10 cellular contexts compared by ENCODE assay signal in genomic region chr1:224623310-224623714, GRCh38. TPM values are rescaled to one million over a fixed set of nuclear protein-coding genes. Genes with fewer than 3 reads are reported as not detected.
DNase-seq lines count a peak whose midpoint lies in the region; ATAC-seq, FAIRE-seq and TF ChIP-seq lines count a peak whose summit lies in the region.
"Had no signal": no experiment of that assay in that cellular context is flagged by ENCODE, and none has a peak within 500 bp of the region (broad histone marks: within the 10 kb centered on the region; RNA-seq: fewer than 3 reads in every experiment).

No MANE protein-coding gene starts in this region.

- intact Hi-C loops in CD4-positive, alpha-beta memory T cell (cut with micrococcal nuclease) = loop anchor here (5.0 kb wide), 3 partner anchors 46 to 441 kb away; partner anchors contain the start of genes DEGS1 and WDR26
- intact Hi-C loops in adrenal gland (cut with DNase I) = no loop called here

- CTCF ChIA-PET in CD4-positive, alpha-beta memory T cell (lab: Charles Lee; ENCODE audit: partially characterized antibody) = interaction anchor here (1.0 to 2.6 kb wide), 4 partner anchors 17 to 109 kb away, joined by 3 to 13 read pairs (median 4); no protein-coding TSS in a partner anchor

- peak overlapping the region; percentile 34 for H3K4me2 ChIP-seq in keratinocyte (ENCODE audit: control insufficient read depth, extremely low read depth, insufficient read depth, low read depth, low read length)

- H3K36me3 Mint-ChIP-seq in CD4-positive, alpha-beta memory T cell = peaks cover 0 to 4% of the 10 kb centered on the region in 2 donors
- H3K36me3 Mint-ChIP-seq in activated T-cell treated with anti-CD3 and anti-CD28 coated beads, Interleukin-2, amount 50 U/mL, for 72 hours (ENCODE audit: insufficient read depth in 2 of 2) = peaks cover 8 to 11% of the 10 kb centered on the region in 2 donors

- H3K27ac Mint-ChIP-seq in CD4-positive, alpha-beta memory T cell = peak overlapping the region; percentile 88 to 99 (median 98)
- peak overlapping the region; percentile 74 for H3K27ac Mint-ChIP-seq in activated T-cell treated with anti-CD3 and anti-CD28 coated beads, Interleukin-2, amount 50 U/mL, for 72 hours

- POLR2A ChIA-PET in CD4-positive, alpha-beta memory T cell (lab: Charles Lee; ENCODE audit: partially characterized antibody) = interaction anchor here (0.8 to 1.7 kb wide), 7 partner anchors 9 to 189 kb away, joined by 3 to 7 read pairs (median 4); partner anchors contain the start of gene WDR26

- TF ChIP-seq CTCF in keratinocyte (optimal IDR thresholded peaks at IDR 0.05 in 1 of 3, IDR thresholded peaks at IDR 0.05 in 1 of 3, conservative IDR thresholded peaks at IDR 0.05 in 1 of 3; ENCODE audit: extremely low read depth in 1 of 3, insufficient read depth in 2 of 3, low read length in 3 of 3) (no peak), adrenal gland (IDR thresholded peaks at IDR 0.05) (no peak)

- H3K4me3 Mint-ChIP-seq in CD4-positive, alpha-beta memory T cell = peak overlapping the region in 7 of 8 donors; percentile 63 to 91 (median 83)
- peak overlapping the region; percentile 70 to 84 for H3K4me3 Mint-ChIP-seq in activated T-cell treated with anti-CD3 and anti-CD28 coated beads, Interleukin-2, amount 50 U/mL, for 72 hours

- H3K4me1 Mint-ChIP-seq in CD4-positive, alpha-beta memory T cell = peaks cover 28 to 62% (median 41%) of the 10 kb centered on the region in 4 donors
- H3K4me1 Mint-ChIP-seq in activated T-cell treated with anti-CD3 and anti-CD28 coated beads, Interleukin-2, amount 50 U/mL, for 72 hours (ENCODE audit: low read depth) = peaks cover 37% of the 10 kb centered on the region

- ATAC-seq in activated T-cell treated with anti-CD3 and anti-CD28 coated beads, Interleukin-2, amount 50 U/mL, for 72 hours (replicated peaks in 1 of 2) = peak; percentile 50 to 69

- H3K27me3 ChIP-seq in CD4-positive, alpha-beta memory T cell (ENCODE audit: insufficient read depth, low read length) = peaks cover 5% of the 10 kb centered on the region
- H3K27me3 ChIP-seq in keratinocyte (ENCODE audit: control insufficient read depth, extremely low read depth, insufficient read depth, low read length) (peaks cover 24% of the 10 kb centered on the region), adrenal gland (no peaks in the 10 kb centered on the region)

- peak overlapping the region in 1 of 2 donors; percentile 16 for H3K4me3 ChIP-seq in CD4-positive, alpha-beta memory T cell (ENCODE audit: low read length in 2 of 2)
- H3K4me3 ChIP-seq in keratinocyte (ENCODE audit: control insufficient read depth in 2 of 3, extremely low read depth in 1 of 3, insufficient read depth in 2 of 3, low read depth in 1 of 3, low read length in 3 of 3) (no peak overlapping the region), adrenal gland (no peak overlapping the region)
- H3K4me3 ChIP-seq: breast epithelium had no signal

- dilution Hi-C loops in keratinocyte (cut with MboI; ENCODE audit: extremely low pct_ligation_motif_present, low sequenced_read_pairs) = no loop called here

- no peaks in the 10 kb centered on the region for H3K79me2 ChIP-seq in keratinocyte (ENCODE audit: control insufficient read depth, insufficient read depth, low read length)
- H3K79me2 ChIP-seq: parathyroid adenoma had no signal

- no peaks in the 10 kb centered on the region for H4K20me1 ChIP-seq in keratinocyte (ENCODE audit: control insufficient read depth, extremely low read depth, insufficient read depth, low read length)

- H2AFZ ChIP-seq in keratinocyte (ENCODE audit: control insufficient read depth, low read length) = no peak overlapping the region
- H2AFZ ChIP-seq: parathyroid adenoma had no signal

- 69 to 81% (median 75%) methylated on average over 5 of the region's 5 CpGs for WGBS in adrenal gland, 4 donors

- H3K9me3 ChIP-seq in CD4-positive, alpha-beta memory T cell (ENCODE audit: control insufficient read depth in 1 of 2, low read length in 2 of 2) = no peaks in the 10 kb centered on the region
- H3K9me3 ChIP-seq in keratinocyte (ENCODE audit: control insufficient read depth, low read depth, low read length) (no peaks in the 10 kb centered on the region), adrenal gland (replicated peaks in 1 of 3) (no peaks in the 10 kb centered on the region)
- H3K9me3 ChIP-seq: breast epithelium had no signal

- peaks cover 20 to 31% of the 10 kb centered on the region in 2 donors for H3K27me3 Mint-ChIP-seq in CD4-positive, alpha-beta memory T cell
- peaks cover 40% of the 10 kb centered on the region for H3K27me3 Mint-ChIP-seq in activated T-cell treated with anti-CD3 and anti-CD28 coated beads, Interleukin-2, amount 50 U/mL, for 72 hours (ENCODE audit: low read depth)

- no peak overlapping the region for H3K9ac ChIP-seq in keratinocyte (ENCODE audit: control insufficient read depth, extremely low read depth, insufficient read depth, low read length)
- H3K9ac ChIP-seq: parathyroid adenoma had no signal

- no peaks in the 10 kb centered on the region for H3K36me3 ChIP-seq in CD4-positive, alpha-beta memory T cell (ENCODE audit: insufficient read depth, low read length)
- H3K36me3 ChIP-seq in keratinocyte (ENCODE audit: control insufficient read depth in 2 of 2, extremely low read depth in 1 of 2, insufficient read depth in 2 of 2, low read length in 2 of 2) (no peaks in the 10 kb centered on the region), adrenal gland (replicated peaks in 1 of 2) (no peaks in the 10 kb centered on the region)
- H3K36me3 ChIP-seq: breast epithelium had no signal

- no peak for TF ChIP-seq POLR2A in adrenal gland (IDR thresholded peaks at IDR 0.05)

- H3K4me1 ChIP-seq in CD4-positive, alpha-beta memory T cell (ENCODE audit: insufficient read depth, low read length) = peaks cover 40% of the 10 kb centered on the region
- H3K4me1 ChIP-seq in keratinocyte (ENCODE audit: control insufficient read depth, extremely low read depth, insufficient read depth, low read length) (peaks cover 14% of the 10 kb centered on the region), adrenal gland (replicated peaks in 1 of 2) (no peaks in the 10 kb centered on the region)
- H3K4me1 ChIP-seq: breast epithelium, parathyroid adenoma had no signal

- DNase-seq in CD4-positive, alpha-beta memory T cell = no peak
- peak; percentile 43 for DNase-seq in HS-27A (ENCODE audit: low read depth)
- DNase-seq in activated T-cell treated with anti-CD3 and anti-CD28 coated beads, Interleukin-2, amount 50 U/mL, for 72 hours = peak; percentile 28 to 45
- no peak for DNase-seq in keratinocyte (ENCODE audit: low read depth, low spot score)
- no peak for DNase-seq in GDM1 (lab: John Stamatoyannopoulos, UW)
- DNase-seq in adrenal gland = no peak
- DNase-seq in C1 segment of cervical spinal cord (lab: John Stamatoyannopoulos, UW) = no peak
- DNase-seq in pons (ENCODE audit: low spot score) = no peak

- no peaks in the 10 kb centered on the region for H3K9me1 ChIP-seq in keratinocyte (ENCODE audit: control insufficient read depth, extremely low read depth, insufficient read depth, low read length)

- no peak for FAIRE-seq in keratinocyte (lab: Jason Lieb, UNC)

- H3K27ac ChIP-seq in CD4-positive, alpha-beta memory T cell (ENCODE audit: low read depth, low read length) = peak overlapping the region; percentile 59
- H3K27ac ChIP-seq in keratinocyte (ENCODE audit: control insufficient read depth, insufficient read depth, low read length) (no peak overlapping the region), adrenal gland (no peak overlapping the region)
- H3K27ac ChIP-seq: breast epithelium, parathyroid adenoma had no signal

- H3K9me3 Mint-ChIP-seq in CD4-positive, alpha-beta memory T cell = peaks cover 0 to 12% (median 11%) of the 10 kb centered on the region in 8 donors
- peaks cover 5 to 7% of the 10 kb centered on the region in 2 donors for H3K9me3 Mint-ChIP-seq in activated T-cell treated with anti-CD3 and anti-CD28 coated beads, Interleukin-2, amount 50 U/mL, for 72 hours

RNA-seq across cellular contexts. Expression of gene CNIH3, which starts 7.2 kb away (rescaled TPM):
- 1 to 10 TPM; 1.8 to 2.5 TPM for total RNA-seq in CD4-positive, alpha-beta memory T cell
- polyA plus RNA-seq in CD4-positive, alpha-beta memory T cell = 1 to 10 TPM in 1 of 2 donors, under 1 TPM in 1; 0.40 to 1.9 TPM
- total RNA-seq in activated T-cell treated with anti-CD3 and anti-CD28 coated beads, Interleukin-2, amount 50 U/mL, for 72 hours = 1 to 10 TPM in 1 of 2 donors, under 1 TPM in 1; 0.62 to 1.4 TPM
- polyA plus RNA-seq in keratinocyte (0.71 to 1.5 TPM (median 0.81 TPM) in 3 replicates), adrenal gland (1 to 10 TPM; 1.4 to 2.1 (median 1.5) TPM)
- polyA plus RNA-seq in keratinocyte (2011; ENCODE audit: low read depth) = not detected
- polyA plus RNA-seq in keratinocyte (2011; cell fraction: cytosol; rRNA removed) = 0.57 and 0.65 TPM in 2 replicates
- polyA plus RNA-seq in keratinocyte (2011; cell fraction: nucleus; rRNA removed) = 0.70 and 0.88 TPM in 2 replicates
- polyA plus RNA-seq in keratinocyte (2012; ENCODE audit: low replicate concordance) = 1.2 and 1.5 TPM in 2 replicates
- polyA minus RNA-seq in keratinocyte = 1.7 to 4.0 TPM (median 2.6 TPM) in 3 replicates
- not detected for polyA minus RNA-seq in keratinocyte (2011; cell fraction: cytosol; rRNA and poly(A)+ RNA removed)
- 0.95 and 2.8 TPM in 2 replicates for polyA minus RNA-seq in keratinocyte (2011; cell fraction: nucleus; rRNA and poly(A)+ RNA removed)
- total RNA-seq in adrenal gland = 1 to 10 TPM in 6 of 8 donors, under 1 TPM in 2; 0.30 to 3.5 (median 2.2) TPM

Comparison
In these comparisons a context has a peak if more than half of its experiments do, and no peak if none do; other contexts are left out.
1. DNase-seq: peak in HS-27A (single experiment) and activated T-cell treated with anti-CD3 and anti-CD28 coated beads, Interleukin-2, amount 50 U/mL, for 72 hours (2 of 2); none in CD4-positive, alpha-beta memory T cell (0 of 5), keratinocyte (single experiment), GDM1 (single experiment), adrenal gland (0 of 7), C1 segment of cervical spinal cord (0 of 14) and pons (single experiment).